In the genomic region with DNA sequence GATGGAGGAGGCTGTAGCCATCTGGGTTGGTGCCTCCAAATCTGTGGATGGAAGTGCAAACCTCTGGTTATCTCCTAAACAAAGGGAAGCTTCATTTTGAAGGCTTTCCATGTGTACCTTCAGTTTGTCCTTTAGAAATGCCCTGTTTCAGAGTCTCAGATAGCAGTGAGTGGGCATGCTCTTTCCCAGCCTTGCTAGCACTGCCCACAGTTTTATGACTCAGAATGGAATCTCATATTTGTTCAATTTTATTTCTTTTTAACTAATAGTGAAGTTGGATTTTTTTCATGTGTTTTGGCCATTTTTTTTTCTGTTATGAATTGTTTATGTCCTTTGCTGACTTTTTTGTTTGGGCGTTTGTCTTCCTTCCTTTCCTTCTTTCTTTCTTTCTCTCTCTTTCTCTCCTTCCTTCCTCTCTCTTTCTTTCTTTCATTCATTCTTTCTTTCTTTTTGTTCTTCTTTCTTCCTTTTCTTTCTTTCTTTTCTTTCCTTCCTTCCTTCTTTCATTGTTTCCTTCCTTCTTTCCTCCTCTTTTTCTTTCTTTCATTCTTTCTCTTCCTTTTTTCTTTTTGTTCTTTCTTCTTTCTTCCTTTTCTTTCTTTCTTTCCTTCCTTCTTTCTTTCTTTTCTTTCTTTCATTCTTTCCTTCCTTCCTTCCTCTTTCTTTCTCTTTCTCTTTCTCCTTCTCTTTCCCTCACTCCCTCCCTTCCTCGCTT, we compare ENCODE assay signal across 11 cellular contexts. TPM values are rescaled to one million over a fixed set of nuclear protein-coding genes. Genes with fewer than 3 reads are reported as not detected.
A peak's percentile ranks its signal among the peaks of the same experiment; 100 is the strongest.
DNase-seq lines count a peak whose midpoint lies in the region; ATAC-seq and TF ChIP-seq lines count a peak whose summit lies in the region.
"Had no signal": no experiment of that assay in that cellular context is flagged by ENCODE, and none has a peak within 500 bp of the region (broad histone marks: within the 10 kb centered on the region; RNA-seq: fewer than 3 reads in every experiment).

No MANE protein-coding gene starts in this region.

- WGBS in gastroesophageal sphincter (ENCODE audit: low coverage in 1 of 2), 2 donors = 70% methylated on average over 2 of the region's 2 CpGs; no CpG with 5 or more reads in 1 of the 2 donors

- peak overlapping the region; percentile 83 for H3K27ac Mint-ChIP-seq in CD4-positive, alpha-beta T cell
- H3K27ac Mint-ChIP-seq in T-helper 1 cell treated with Interleukin-12 subunit alpha and Interleukin-12 subunit beta and Interleukin-4 antibody, amounts not matched to agents 30 μg/mL and 1 μg/mL, for 36 hours = peak overlapping the region; percentile 66

- H3K36me3 ChIP-seq in colonic mucosa = no peaks in the 10 kb centered on the region
- no peaks in the 10 kb centered on the region for H3K36me3 ChIP-seq in gastroesophageal sphincter

- TF ChIP-seq POLR2A in gastroesophageal sphincter (IDR thresholded peaks at IDR 0.05) = no peak

- TF ChIP-seq CTCF in CD4-positive, alpha-beta T cell (IDR thresholded peaks at IDR 0.05) = peak; percentile 35
- TF ChIP-seq CTCF in colonic mucosa (IDR thresholded peaks at IDR 0.05) = no peak
- no peak for TF ChIP-seq CTCF in gastroesophageal sphincter (IDR thresholded peaks at IDR 0.05)

- H3K9me3 ChIP-seq in CD4-positive, alpha-beta T cell (ENCODE audit: control insufficient read depth, low read length) = no peaks in the 10 kb centered on the region
- no peaks in the 10 kb centered on the region for H3K9me3 ChIP-seq in colonic mucosa
- H3K9me3 ChIP-seq in gastroesophageal sphincter = no peaks in the 10 kb centered on the region

- H3K9ac ChIP-seq in colonic mucosa (ENCODE audit: low read depth in 2 of 2, low read length in 2 of 2) = no peak overlapping the region

- intact Hi-C loops in CD4-positive, alpha-beta T cell (cut with DNase I, micrococcal nuclease) = no loop called here
- intact Hi-C loops in colonic mucosa (cut with DNase I) = no loop called here

- peaks cover 50% of the 10 kb centered on the region for H3K4me1 Mint-ChIP-seq in CD4-positive, alpha-beta T cell (ENCODE audit: low read depth)
- peaks cover 44% of the 10 kb centered on the region for H3K4me1 Mint-ChIP-seq in T-helper 1 cell treated with Interleukin-12 subunit alpha and Interleukin-12 subunit beta and Interleukin-4 antibody, amounts not matched to agents 30 μg/mL and 1 μg/mL, for 36 hours (ENCODE audit: low read depth)

- CTCF ChIA-PET in CD4-positive, alpha-beta T cell (lab: Charles Lee) = interaction anchor here (1.9 kb wide), 1 partner anchor 18 kb away, joined by 7 read pairs; no protein-coding TSS in a partner anchor

- no peaks in the 10 kb centered on the region for H3K27me3 ChIP-seq in CD4-positive, alpha-beta T cell (ENCODE audit: control insufficient read depth, insufficient read depth, low read length)
- H3K27me3 ChIP-seq in colonic mucosa (no peaks in the 10 kb centered on the region), gastroesophageal sphincter (no peaks in the 10 kb centered on the region)

- H3K9me3 Mint-ChIP-seq in CD4-positive, alpha-beta T cell = no peaks in the 10 kb centered on the region
- H3K9me3 Mint-ChIP-seq in T-helper 1 cell treated with Interleukin-12 subunit alpha and Interleukin-12 subunit beta and Interleukin-4 antibody, amounts not matched to agents 30 μg/mL and 1 μg/mL, for 36 hours = no peaks in the 10 kb centered on the region

- TF ChIP-seq EP300 in gastroesophageal sphincter (IDR thresholded peaks at IDR 0.05) = no peak

- no peaks in the 10 kb centered on the region for H3K27me3 Mint-ChIP-seq in CD4-positive, alpha-beta T cell
- H3K27me3 Mint-ChIP-seq in T-helper 1 cell treated with Interleukin-12 subunit alpha and Interleukin-12 subunit beta and Interleukin-4 antibody, amounts not matched to agents 30 μg/mL and 1 μg/mL, for 36 hours (ENCODE audit: low read depth) = no peaks in the 10 kb centered on the region

- ATAC-seq in CD4-positive, alpha-beta T cell (ENCODE audit: poor library complexity) = no peak
- peak; percentile 1 for ATAC-seq in GM21528 (IDR thresholded peaks at IDR 0.05; ENCODE audit: low FRiP score, unreplicated experiment)
- no peak for ATAC-seq in GM18867 (IDR thresholded peaks at IDR 0.05; ENCODE audit: unreplicated experiment)
- ATAC-seq in gastroesophageal sphincter = no peak

- DNase-seq in CD4-positive, alpha-beta T cell = no peak
- peak; percentile 27 for DNase-seq in kidney tubule cell (ENCODE audit: low spot score)
- no peak for DNase-seq in G401 (ENCODE audit: low spot score)
- no peak for DNase-seq in colonic mucosa
- DNase-seq: effector CD8-positive, alpha-beta T cell; midbrain; NCI-H1930 had no signal

- in situ Hi-C loops in G401 (cut with HindIII; ENCODE audit: low sequenced_read_pairs) = no loop called here

- H3K4me3 ChIP-seq in colonic mucosa (no peak overlapping the region), gastroesophageal sphincter (no peak overlapping the region)

- POLR2A ChIA-PET in CD4-positive, alpha-beta T cell (lab: Charles Lee) = no interaction called here

- no peak overlapping the region for H3K27ac ChIP-seq in CD4-positive, alpha-beta T cell (ENCODE audit: low read depth, low read length)
- H3K27ac ChIP-seq in colonic mucosa (no peak overlapping the region), gastroesophageal sphincter (no peak overlapping the region)

- H3K4me3 Mint-ChIP-seq in CD4-positive, alpha-beta T cell = peak overlapping the region; percentile 4
- H3K4me3 Mint-ChIP-seq in T-helper 1 cell treated with Interleukin-12 subunit alpha and Interleukin-12 subunit beta and Interleukin-4 antibody, amounts not matched to agents 30 μg/mL and 1 μg/mL, for 36 hours = peak overlapping the region; percentile 61

- no peaks in the 10 kb centered on the region for H3K36me3 Mint-ChIP-seq in CD4-positive, alpha-beta T cell (ENCODE audit: low read depth)
- H3K36me3 Mint-ChIP-seq in T-helper 1 cell treated with Interleukin-12 subunit alpha and Interleukin-12 subunit beta and Interleukin-4 antibody, amounts not matched to agents 30 μg/mL and 1 μg/mL, for 36 hours (ENCODE audit: low read depth) = peaks cover 2% of the 10 kb centered on the region

- H3K4me1 ChIP-seq in colonic mucosa (no peaks in the 10 kb centered on the region), gastroesophageal sphincter (peaks cover 0 to 18% (median 12%) of the 10 kb centered on the region in 3 donors)

RNA-seq across cellular contexts. Expression of a gene that starts 25.6 kb away (rescaled TPM):
- 1 to 10 TPM; 7.4 to 9.4 TPM for total RNA-seq in CD4-positive, alpha-beta T cell
- not detected in 2 replicates for total RNA-seq in G401 (2014; rRNA removed; shearing (Covaris generic))
- 1 to 10 TPM in 1 of 2 donors, under 1 TPM in 1; 0.96 to 1.3 TPM for total RNA-seq in colonic mucosa
- total RNA-seq in gastroesophageal sphincter = 1 to 10 TPM in 2 of 4 donors, under 1 TPM in 1, not detected in 1; 0.96 to 3.9 (median 2.0) TPM
